Comparison of ENCODE assay signal across 11 cellular contexts in the genomic region with DNA sequence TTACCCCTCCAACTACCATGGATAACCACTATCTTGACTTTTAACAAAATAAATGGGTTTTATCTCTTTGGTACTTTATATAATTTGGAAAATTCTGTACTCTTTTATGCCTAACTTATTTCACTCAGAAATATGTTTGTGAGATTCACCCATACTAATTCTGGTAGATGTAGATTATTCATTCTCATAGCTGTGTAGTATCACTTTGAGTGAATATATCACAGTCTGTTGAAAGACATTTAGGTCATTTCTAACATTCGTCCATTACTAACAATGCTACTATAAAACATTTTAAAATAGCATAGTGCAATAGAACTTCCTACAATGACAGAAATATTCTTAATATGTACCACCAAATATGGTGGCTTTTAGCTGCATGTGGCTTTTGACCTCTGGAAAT.
"Had no signal": no experiment of that assay in that cellular context is flagged by ENCODE, and none has a peak within 500 bp of the region (broad histone marks: within the 10 kb centered on the region; RNA-seq: fewer than 3 reads in every experiment).

No MANE protein-coding gene starts in this region.

- FAIRE-seq: H1, H54 had no signal

- H3K36me3 ChIP-seq: HAP-1 had no signal

- H3K9ac ChIP-seq: GM23248 had no signal

- DNase-seq: GM23248, GOT3, H7, H9, HCEC 1CT, HFFc6 had no signal

- H2AFZ ChIP-seq: GM23248, GM23338 had no signal

- H3K4me3 ChIP-seq: GM23248, GM23338, HAP-1 had no signal

- ATAC-seq: GM23338, HCT116 had no signal

- H3K4me1 ChIP-seq: HAP-1 had no signal

- H3K9me3 ChIP-seq: HAP-1 had no signal

- H3K4me2 ChIP-seq: GM23338 had no signal
